In genomic region chr2:149418065-149418464, GRCh38 we compare ENCODE assay signal across 1 cellular context.
A peak's percentile ranks its signal among the peaks of the same experiment; 100 is the strongest.
TF ChIP-seq lines count a peak whose summit lies in the region.

No MANE protein-coding gene starts in this region.

TF ChIP-seq in H1, 55 proteins besides CTCF, POLR2A, EP300 and RAD21:
- TF ChIP-seq ATF3 (IDR thresholded peaks at IDR 0.05; ENCODE audit: insufficient read depth, low read depth, low read length) (no peak), TEAD4 (IDR thresholded peaks at IDR 0.05; ENCODE audit: low read depth, low read length) (0 out of 2 replicates have a peak, but pooled peaks have one; percentile 11), CEBPB (IDR thresholded peaks at IDR 0.05; ENCODE audit: low read depth, low read length) (no peak), SP4 (IDR thresholded peaks at IDR 0.05; ENCODE audit: low read length) (no peak), USF2 (IDR thresholded peaks at IDR 0.05; ENCODE audit: low read length) (no peak), SIRT6 (IDR thresholded peaks at IDR 0.05; ENCODE audit: low read length) (no peak), SRF (IDR thresholded peaks at IDR 0.05; ENCODE audit: low read depth, low read length) (no peak)
